Comparison of ENCODE assay signal across 7 cellular contexts in the genomic region with DNA sequence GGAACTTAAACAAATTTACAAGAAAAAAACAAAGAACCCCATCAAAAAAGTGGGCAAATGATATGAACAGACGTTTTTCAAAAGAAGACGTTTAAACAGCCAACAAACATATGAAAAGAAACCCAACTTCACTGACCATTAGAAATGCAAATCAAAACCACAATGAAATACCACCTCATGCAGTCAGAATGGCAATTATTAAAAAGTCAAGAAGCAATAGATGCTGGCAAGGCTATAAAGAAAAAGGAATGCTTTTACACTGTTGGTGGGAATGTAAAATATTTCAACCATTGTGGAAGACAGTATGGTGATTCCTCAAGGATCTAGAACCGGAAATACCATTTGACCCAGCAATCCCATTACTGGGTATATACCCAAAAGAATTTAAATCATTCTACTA.
DNase-seq lines count a peak whose midpoint lies in the region; TF ChIP-seq lines count a peak whose summit lies in the region.
"Not testable (repeated sequence)": the region's sequence is repeated elsewhere in the genome, so short reads cannot be mapped to it uniquely, and the experiment has no call there.

No MANE protein-coding gene starts in this region.

- DNase-seq in A673 (ENCODE audit: low spot score), result peak; percentile 58
- DNase-seq in BJ (ENCODE audit: low read depth), result peak; percentile 9
- peak; percentile 54 for DNase-seq in GM04503 (ENCODE audit: low read depth)
- DNase-seq in HS-27A (ENCODE audit: low read depth), result peak; percentile 71
- peak in 1 of 2 experiments; percentile 73 for DNase-seq in SJSA1 (ENCODE audit: low read depth in 1 of 2, low spot score in 2 of 2)
- DNase-seq in astrocyte of the spinal cord (ENCODE audit: low read depth, low spot score), result peak; percentile 69
- peak; percentile 5 for DNase-seq in myocyte (ENCODE audit: low read depth)

- in situ Hi-C loops in astrocyte of the spinal cord (cut with HindIII; ENCODE audit: low sequenced_read_pairs), result not testable (repeated sequence)

- not testable (repeated sequence) for H3K4me3 ChIP-seq in A673 (ENCODE audit: low read depth, low read length, poor library complexity, severe bottlenecking); BJ (ENCODE audit: low read depth, low read length); SJSA1; astrocyte of the spinal cord (ENCODE audit: low read depth, low read length)

- not testable (repeated sequence) for H3K36me3 ChIP-seq in A673 (ENCODE audit: insufficient read depth, low read length, poor library complexity, severe bottlenecking); BJ (ENCODE audit: control insufficient read depth, insufficient read depth, low read length); SJSA1

- H3K27ac ChIP-seq in A673 (ENCODE audit: low read depth, low read length, poor library complexity, severe bottlenecking), result not testable (repeated sequence)
- peak overlapping the region; percentile 92 for H3K27ac ChIP-seq in SJSA1

- H3K27me3 ChIP-seq in A673 (replicated peaks; ENCODE audit: insufficient read depth, low read depth, low read length, poor library complexity); BJ (ENCODE audit: control insufficient read depth, insufficient read depth, low read length); SJSA1 (replicated peaks): not testable (repeated sequence)

- not testable (repeated sequence) for H3K4me1 ChIP-seq in A673 (ENCODE audit: insufficient read depth, low read length, poor library complexity, severe bottlenecking); SJSA1 (replicated peaks)

- not testable (repeated sequence) for H3K9me3 ChIP-seq in A673 (ENCODE audit: low read depth, low read length, poor library complexity, severe bottlenecking); SJSA1 (replicated peaks)

- not testable (repeated sequence) for TF ChIP-seq CTCF in A673 (conservative IDR thresholded peaks at IDR 0.05; ENCODE audit: low read depth, low read length); BJ (IDR thresholded peaks at IDR 0.05; ENCODE audit: insufficient read depth, low read depth, low read length); astrocyte of the spinal cord (IDR thresholded peaks at IDR 0.05; ENCODE audit: low read depth, low read length)

- CTCF ChIA-PET in A673 (lab: Charles Lee); BJ (lab: Yijun Ruan, JAX): not testable (repeated sequence)

- intact Hi-C loops in A673 (cut with micrococcal nuclease; ENCODE audit: unreplicated experiment), result not testable (repeated sequence)

- POLR2A ChIA-PET in A673 (lab: Charles Lee; ENCODE audit: low non-redundant PET); BJ (lab: Charles Lee): not testable (repeated sequence)

- not testable (repeated sequence) for BruUV-seq in A673 (replicated peaks; lab: Mats Ljungman, UMichigan)
